In genomic region chr2:219687882-219688559, GRCh38 we compare ENCODE assay signal across 18 cellular contexts.
DNase-seq lines count a peak whose midpoint lies in the region; ATAC-seq, FAIRE-seq and TF ChIP-seq lines count a peak whose summit lies in the region.
"Had no signal": no experiment of that assay in that cellular context is flagged by ENCODE, and none has a peak within 500 bp of the region (broad histone marks: within the 10 kb centered on the region; RNA-seq: fewer than 3 reads in every experiment).

No MANE protein-coding gene starts in this region.

- ATAC-seq in heart right ventricle (no peak), left ventricle myocardium superior (no peak), esophagus mucosa (peak; percentile 36), thoracic aorta (ENCODE audit: insufficient number of reproducible peaks, low FRiP score, low read depth) (no peak), HG03175 (IDR thresholded peaks at IDR 0.05; ENCODE audit: unreplicated experiment) (no peak)
- ATAC-seq: A549; activated CD8-positive, alpha-beta T cell treated with anti-CD3 and anti-CD28 coated beads for 36 hours; stimulated activated naive B cell treated with anti-CD40 and anti-IgM and Interleukin-4, amounts not matched to agents 10 μg/mL and 1 μg/mL and 100 μg/mL, for 72 hours had no signal

- no peaks in the 10 kb centered on the region for H3K9me3 ChIP-seq in heart right ventricle
- H3K9me3 ChIP-seq in thoracic aorta = no peaks in the 10 kb centered on the region
- H3K9me3 ChIP-seq: colonic mucosa, sigmoid colon had no signal

- no peak for DNase-seq in heart right ventricle
- DNase-seq in left ventricle myocardium superior = no peak
- peak; percentile 16 for DNase-seq in RCC 7860 (ENCODE audit: low spot score)
- no peak for DNase-seq in thoracic aorta (ENCODE audit: low spot score)
- DNase-seq in effector CD4-positive, alpha-beta T cell = no peak
- DNase-seq in DMS79 (lab: John Stamatoyannopoulos, UW) = no peak
- DNase-seq: activated CD8-positive, alpha-beta T cell treated with anti-CD3 and anti-CD28 coated beads for 36 hours; colonic mucosa; GF-D8; NCI-H187; NCI-H526 treated with DMSO at 0.1 percent for 48 hours; sigmoid colon; stimulated activated naive B cell treated with anti-CD40 and anti-IgM and Interleukin-4, amounts not matched to agents 10 μg/mL and 1 μg/mL and 100 μg/mL, for 72 hours had no signal

- H3K27me3 ChIP-seq in heart right ventricle = peaks cover 0 to 16% (median 4%) of the 10 kb centered on the region in 7 donors
- H3K27me3 ChIP-seq in thoracic aorta (replicated peaks; ENCODE audit: insufficient read depth) = no peaks in the 10 kb centered on the region
- H3K27me3 ChIP-seq: sigmoid colon had no signal

- intact Hi-C loops in heart right ventricle (cut with DNase I) = loop anchor here in 4 of 10 donors (2.0 to 5.0 kb wide), 6 partner anchors 41 to 146 kb away; partner anchors contain the start of genes TMEM198 (in 3 of the 4) and CHPF (in 2 of the 4)
- intact Hi-C loops in left ventricle myocardium superior (cut with micrococcal nuclease) = no loop called here

- H3K36me3 ChIP-seq in heart right ventricle (no peaks in the 10 kb centered on the region), thoracic aorta (no peaks in the 10 kb centered on the region)
- H3K36me3 ChIP-seq: colonic mucosa, sigmoid colon had no signal

- H3K4me1 ChIP-seq in heart right ventricle = peaks cover 0 to 23% (median 8%) of the 10 kb centered on the region in 9 donors
- peaks cover 7 to 52% of the 10 kb centered on the region in 2 donors for H3K4me1 ChIP-seq in thoracic aorta (ENCODE audit: control insufficient read depth in 1 of 2, low read depth in 2 of 2)
- H3K4me1 ChIP-seq: A549, colonic mucosa had no signal

- no peak for FAIRE-seq in RCC 7860 (lab: Jason Lieb, UNC)
- FAIRE-seq: A549, GM18507 had no signal

- H3K4me3 ChIP-seq in heart right ventricle (no peak overlapping the region), thoracic aorta (no peak overlapping the region)
- H3K4me3 ChIP-seq: A549, colonic mucosa, lung, sigmoid colon had no signal

- H3K27ac ChIP-seq in heart right ventricle (peak overlapping the region in 6 of 10 donors; percentile 18 to 75 (median 62)), thoracic aorta (peak overlapping the region; percentile 84 to 85)
- H3K27ac ChIP-seq: A549, colonic mucosa had no signal

- no peak for TF ChIP-seq CTCF in heart right ventricle (IDR thresholded peaks at IDR 0.05)
- no peak for TF ChIP-seq CTCF in thoracic aorta (IDR thresholded peaks at IDR 0.05)

- WGBS in heart right ventricle, 2 donors = 86 to 90% methylated on average over 19 of the region's 19 CpGs
